8 cellular contexts compared by ENCODE assay signal in genomic region chr12:80937391-80938238, GRCh38. TPM values are rescaled to one million over a fixed set of nuclear protein-coding genes. Genes with fewer than 3 reads are reported as not detected.
DNase-seq lines count a peak whose midpoint lies in the region; ATAC-seq and TF ChIP-seq lines count a peak whose summit lies in the region.

TSS of gene LIN7A (minus strand) at chr12:80937934. CDS start at chr12:80937722, 212 bp downstream.

- intact Hi-C loops in PC-9 (cut with micrococcal nuclease; ENCODE audit: unreplicated experiment) = loop anchor here (10.0 kb wide), 1 partner anchor 103 kb away; no protein-coding TSS in a partner anchor
- intact Hi-C loops in naive thymus-derived CD4-positive, alpha-beta T cell (cut with micrococcal nuclease) = no loop called here

- H3K36me3 Mint-ChIP-seq in naive thymus-derived CD4-positive, alpha-beta T cell = no peaks in the 10 kb centered on the region

- no peaks in the 10 kb centered on the region for H3K36me3 ChIP-seq in PC-9 (ENCODE audit: low read depth)
- no peaks in the 10 kb centered on the region for H3K36me3 ChIP-seq in naive thymus-derived CD4-positive, alpha-beta T cell (ENCODE audit: control insufficient read depth in 2 of 3, insufficient read depth in 3 of 3, low read length in 3 of 3)

- H3K4me3 ChIP-seq in AG04449 (ENCODE audit: low read depth, low read length) (peak within 1 kb of the TSS; percentile 86), PC-9 (peak within 1 kb of the TSS; percentile 67), fibroblast of mammary gland (ENCODE audit: control insufficient read depth, low read depth, low read length) (peak within 1 kb of the TSS; percentile 76)
- H3K4me3 ChIP-seq in naive thymus-derived CD4-positive, alpha-beta T cell (ENCODE audit: low read length) = no peak within 1 kb of the TSS

- no TSS peak for BruUV-seq in PC-9 (replicated peaks; lab: Mats Ljungman, UMichigan)

- DNase-seq in AG04449 (ENCODE audit: low read depth, low spot score) (no peak), PC-9 (peak in 1 of 2 experiments; percentile 9), fibroblast of mammary gland (ENCODE audit: low read depth) (peak; percentile 28), LoVo (ENCODE audit: low spot score) (no peak)
- peak in 1 of 9 donors; percentile 5 for DNase-seq in naive thymus-derived CD4-positive, alpha-beta T cell

- H4K20me1 ChIP-seq in PC-9 (ENCODE audit: insufficient read depth) = no peaks in the 10 kb centered on the region

- ATAC-seq in GM18909 (IDR thresholded peaks at IDR 0.05; ENCODE audit: poor library complexity, unreplicated experiment) = peak; percentile 18
- ATAC-seq in HG03159 (IDR thresholded peaks at IDR 0.05; ENCODE audit: unreplicated experiment) = peak; percentile 21
- ATAC-seq in naive thymus-derived CD4-positive, alpha-beta T cell = peak; percentile 39
- ATAC-seq in GM19351 (IDR thresholded peaks at IDR 0.05; ENCODE audit: unreplicated experiment) = no peak

- CTCF ChIA-PET in AG04449 (lab: Yijun Ruan, JAX) (interaction anchor here (1.3 to 2.3 kb wide), 3 partner anchors 10 to 159 kb away, joined by 3 to 14 read pairs (median 3); no protein-coding TSS in a partner anchor), PC-9 (lab: Charles Lee) (no interaction called here)
- CTCF ChIA-PET in naive thymus-derived CD4-positive, alpha-beta T cell (lab: Charles Lee) = no interaction called here

- peaks cover 9% of the 10 kb centered on the region for H3K27me3 ChIP-seq in PC-9 (ENCODE audit: insufficient read depth, low read depth)
- H3K27me3 ChIP-seq in naive thymus-derived CD4-positive, alpha-beta T cell (ENCODE audit: control insufficient read depth in 2 of 2, insufficient read depth in 2 of 2, low read length in 2 of 2) = no peaks in the 10 kb centered on the region

- no peak within 1 kb of the TSS for H3K27ac ChIP-seq in PC-9
- H3K27ac ChIP-seq in naive thymus-derived CD4-positive, alpha-beta T cell (ENCODE audit: low read depth, low read length) = no peak within 1 kb of the TSS

- no peaks in the 10 kb centered on the region for H3K4me1 Mint-ChIP-seq in naive thymus-derived CD4-positive, alpha-beta T cell

- H3F3A ChIP-seq in PC-9 (ENCODE audit: insufficient read depth, low read depth) = no peaks in the 10 kb centered on the region

- no peaks in the 10 kb centered on the region for H3K4me1 ChIP-seq in PC-9 (replicated peaks; ENCODE audit: insufficient read depth)
- H3K4me1 ChIP-seq in naive thymus-derived CD4-positive, alpha-beta T cell (ENCODE audit: control insufficient read depth in 2 of 2, insufficient read depth in 2 of 2, low read length in 2 of 2) = no peaks in the 10 kb centered on the region

- no peaks in the 10 kb centered on the region for H3K79me2 ChIP-seq in PC-9 (ENCODE audit: low read depth)

- TF ChIP-seq CTCF in AG04449 (IDR thresholded peaks at IDR 0.05; ENCODE audit: insufficient read depth, low read length, missing control alignments) = no peak
- TF ChIP-seq CTCF in PC-9 (conservative IDR thresholded peaks at IDR 0.05) = no peak
- no peak for TF ChIP-seq CTCF in fibroblast of mammary gland (conservative IDR thresholded peaks at IDR 0.05; ENCODE audit: control insufficient read depth, insufficient read depth, low read depth, low read length)

- H3K27me3 Mint-ChIP-seq in naive thymus-derived CD4-positive, alpha-beta T cell = peaks cover 24 to 41% (median 29%) of the 10 kb centered on the region in 5 donors

- POLR2A ChIA-PET in AG04449 (lab: Yijun Ruan, JAX) = interaction anchor here (1.0 to 1.5 kb wide), 2 partner anchors 99 to 159 kb away, joined by 3 to 5 read pairs; no protein-coding TSS in a partner anchor
- POLR2A ChIA-PET in PC-9 (lab: Charles Lee; ENCODE audit: unreplicated experiment) = no interaction called here
- POLR2A ChIA-PET in naive thymus-derived CD4-positive, alpha-beta T cell (lab: Charles Lee) = no interaction called here

- peak within 1 kb of the TSS in 2 of 10 donors; percentile 19 to 69 for H3K4me3 Mint-ChIP-seq in naive thymus-derived CD4-positive, alpha-beta T cell

- H3K4me2 ChIP-seq in PC-9 = peak within 1 kb of the TSS; percentile 96

- H3K9me2 ChIP-seq in PC-9 (ENCODE audit: insufficient read depth) = no peaks in the 10 kb centered on the region

- peaks cover 0 to 12% (median 5%) of the 10 kb centered on the region in 11 donors for H3K9me3 Mint-ChIP-seq in naive thymus-derived CD4-positive, alpha-beta T cell

- H2AFZ ChIP-seq in PC-9 = peak within 1 kb of the TSS; percentile 90

- H3K27ac Mint-ChIP-seq in naive thymus-derived CD4-positive, alpha-beta T cell = peak within 1 kb of the TSS in 1 of 9 donors; percentile 52

- H3K9me3 ChIP-seq in PC-9 (ENCODE audit: insufficient read depth, low read depth) = no peaks in the 10 kb centered on the region
- no peaks in the 10 kb centered on the region for H3K9me3 ChIP-seq in naive thymus-derived CD4-positive, alpha-beta T cell (ENCODE audit: control insufficient read depth in 2 of 3, low read length in 3 of 3)

RNA-seq across cellular contexts. Expression of gene LIN7A, which starts in this region (rescaled TPM):
- not detected in 2 replicates for total RNA-seq in PC-9 (2021)
- total RNA-seq in naive thymus-derived CD4-positive, alpha-beta T cell = 1 to 10 TPM in 2 of 5 experiments, under 1 TPM in 1, not detected in 2; 0.27 to 7.1 (median 1.4) TPM
- polyA plus RNA-seq in naive thymus-derived CD4-positive, alpha-beta T cell = not detected
